ENCODE assay signal across 1 cellular context in genomic region chr3:112133606-112134334, GRCh38.
TF ChIP-seq lines count a peak whose summit lies in the region.

No MANE protein-coding gene starts in this region.

TF ChIP-seq in GM12878, 131 proteins besides CTCF, POLR2A, EP300 and RAD21:
- no peak for TF ChIP-seq ESRRA (IDR thresholded peaks at IDR 0.05; ENCODE audit: low read length)
- TF ChIP-seq SMAD1 (IDR thresholded peaks at IDR 0.05; ENCODE audit: low read depth, partially characterized antibody) = no peak
- TF ChIP-seq ZBTB40 (IDR thresholded peaks at IDR 0.05; ENCODE audit: borderline replicate concordance) = no peak
- no peak for TF ChIP-seq ZNF687 (IDR thresholded peaks at IDR 0.05)
- TF ChIP-seq STAT3 (IDR thresholded peaks at IDR 0.05; ENCODE audit: low read depth, low read length) = no peak
- TF ChIP-seq CHD2 (IDR thresholded peaks at IDR 0.05; ENCODE audit: borderline replicate concordance, low read depth, low read length) = no peak
- TF ChIP-seq PKNOX1 (IDR thresholded peaks at IDR 0.05) = no peak
- TF ChIP-seq SMC3 (IDR thresholded peaks at IDR 0.05; ENCODE audit: borderline replicate concordance, low read length) = no peak
- TF ChIP-seq, protein P1, sequence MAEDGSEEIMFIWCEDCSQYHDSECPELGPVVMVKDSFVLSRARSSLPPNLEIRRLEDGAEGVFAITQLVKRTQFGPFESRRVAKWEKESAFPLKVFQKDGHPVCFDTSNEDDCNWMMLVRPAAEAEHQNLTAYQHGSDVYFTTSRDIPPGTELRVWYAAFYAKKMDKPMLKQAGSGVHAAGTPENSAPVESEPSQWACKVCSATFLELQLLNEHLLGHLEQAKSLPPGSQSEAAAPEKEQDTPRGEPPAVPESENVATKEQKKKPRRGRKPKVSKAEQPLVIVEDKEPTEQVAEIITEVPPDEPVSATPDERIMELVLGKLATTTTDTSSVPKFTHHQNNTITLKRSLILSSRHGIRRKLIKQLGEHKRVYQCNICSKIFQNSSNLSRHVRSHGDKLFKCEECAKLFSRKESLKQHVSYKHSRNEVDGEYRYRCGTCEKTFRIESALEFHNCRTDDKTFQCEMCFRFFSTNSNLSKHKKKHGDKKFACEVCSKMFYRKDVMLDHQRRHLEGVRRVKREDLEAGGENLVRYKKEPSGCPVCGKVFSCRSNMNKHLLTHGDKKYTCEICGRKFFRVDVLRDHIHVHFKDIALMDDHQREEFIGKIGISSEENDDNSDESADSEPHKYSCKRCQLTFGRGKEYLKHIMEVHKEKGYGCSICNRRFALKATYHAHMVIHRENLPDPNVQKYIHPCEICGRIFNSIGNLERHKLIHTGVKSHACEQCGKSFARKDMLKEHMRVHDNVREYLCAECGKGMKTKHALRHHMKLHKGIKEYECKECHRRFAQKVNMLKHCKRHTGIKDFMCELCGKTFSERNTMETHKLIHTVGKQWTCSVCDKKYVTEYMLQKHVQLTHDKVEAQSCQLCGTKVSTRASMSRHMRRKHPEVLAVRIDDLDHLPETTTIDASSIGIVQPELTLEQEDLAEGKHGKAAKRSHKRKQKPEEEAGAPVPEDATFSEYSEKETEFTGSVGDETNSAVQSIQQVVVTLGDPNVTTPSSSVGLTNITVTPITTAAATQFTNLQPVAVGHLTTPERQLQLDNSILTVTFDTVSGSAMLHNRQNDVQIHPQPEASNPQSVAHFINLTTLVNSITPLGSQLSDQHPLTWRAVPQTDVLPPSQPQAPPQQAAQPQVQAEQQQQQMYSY (CRISPR knock-in tag; IDR thresholded peaks at IDR 0.05) = no peak
- TF ChIP-seq KDM1A (IDR thresholded peaks at IDR 0.05; ENCODE audit: borderline replicate concordance) = no peak
- TF ChIP-seq FOS (IDR thresholded peaks at IDR 0.05; ENCODE audit: borderline replicate concordance, extremely low read depth, insufficient read length) = no peak
- TF ChIP-seq POLR2AphosphoS5 (IDR thresholded peaks at IDR 0.05; ENCODE audit: low read length) = peak; percentile 76
- no peak for TF ChIP-seq ASH2L (IDR thresholded peaks at IDR 0.05; ENCODE audit: borderline replicate concordance, low read depth)
- TF ChIP-seq NR2C1 (IDR thresholded peaks at IDR 0.05) = no peak
- no peak for TF ChIP-seq CHD1 (IDR thresholded peaks at IDR 0.05; ENCODE audit: low read depth, low read length)
- TF ChIP-seq TAF1 (IDR thresholded peaks at IDR 0.05; ENCODE audit: borderline replicate concordance, low read depth, low read length) = 0 out of 2 replicates have a peak, but pooled peaks have one; percentile 28
- TF ChIP-seq EED (IDR thresholded peaks at IDR 0.05; ENCODE audit: low read depth) = no peak
- no peak for TF ChIP-seq SREBF2 (IDR thresholded peaks at IDR 0.05; ENCODE audit: low read length)
- 0 out of 2 replicates have a peak, but pooled peaks have one; percentile 19 for TF ChIP-seq SMARCA5 (IDR thresholded peaks at IDR 0.05)
- no peak for TF ChIP-seq MXI1 (IDR thresholded peaks at IDR 0.05; ENCODE audit: low read depth, low read length)
- TF ChIP-seq YY1 (IDR thresholded peaks at IDR 0.05; ENCODE audit: low read depth, low read length) = no peak
- TF ChIP-seq, protein P2, sequence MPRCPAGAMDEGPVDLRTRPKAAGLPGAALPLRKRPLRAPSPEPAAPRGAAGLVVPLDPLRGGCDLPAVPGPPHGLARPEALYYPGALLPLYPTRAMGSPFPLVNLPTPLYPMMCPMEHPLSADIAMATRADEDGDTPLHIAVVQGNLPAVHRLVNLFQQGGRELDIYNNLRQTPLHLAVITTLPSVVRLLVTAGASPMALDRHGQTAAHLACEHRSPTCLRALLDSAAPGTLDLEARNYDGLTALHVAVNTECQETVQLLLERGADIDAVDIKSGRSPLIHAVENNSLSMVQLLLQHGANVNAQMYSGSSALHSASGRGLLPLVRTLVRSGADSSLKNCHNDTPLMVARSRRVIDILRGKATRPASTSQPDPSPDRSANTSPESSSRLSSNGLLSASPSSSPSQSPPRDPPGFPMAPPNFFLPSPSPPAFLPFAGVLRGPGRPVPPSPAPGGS (IDR thresholded peaks at IDR 0.05; ENCODE audit: borderline replicate concordance, insufficient read depth, low read depth, low read length, poor library complexity, severe bottlenecking) = no peak
- TF ChIP-seq NFXL1 (IDR thresholded peaks at IDR 0.05; ENCODE audit: borderline replicate concordance) = no peak
- no peak for TF ChIP-seq HDAC2 (IDR thresholded peaks at IDR 0.05)
- no peak for TF ChIP-seq FOXK2 (IDR thresholded peaks at IDR 0.05)
- 0 out of 2 replicates have a peak, but pooled peaks have one; percentile 0 for TF ChIP-seq DPF2 (IDR thresholded peaks at IDR 0.05)
- no peak for TF ChIP-seq RUNX3 (IDR thresholded peaks at IDR 0.05; ENCODE audit: low read length)
- TF ChIP-seq ZNF592 (IDR thresholded peaks at IDR 0.05) = 0 out of 2 replicates have a peak, but pooled peaks have one; percentile 77
- no peak for TF ChIP-seq MEF2A (IDR thresholded peaks at IDR 0.05; ENCODE audit: insufficient read depth, low read depth, low read length)
- no peak for TF ChIP-seq CREM (IDR thresholded peaks at IDR 0.05; ENCODE audit: low read depth)
- no peak for TF ChIP-seq EZH2 (IDR thresholded peaks at IDR 0.05; ENCODE audit: borderline replicate concordance, control insufficient read depth, low read depth, low read length)
TF ChIP-seq in GM12878: peak in this region for 5.
